ENCODE assay signal across 18 cellular contexts in the genomic region with DNA sequence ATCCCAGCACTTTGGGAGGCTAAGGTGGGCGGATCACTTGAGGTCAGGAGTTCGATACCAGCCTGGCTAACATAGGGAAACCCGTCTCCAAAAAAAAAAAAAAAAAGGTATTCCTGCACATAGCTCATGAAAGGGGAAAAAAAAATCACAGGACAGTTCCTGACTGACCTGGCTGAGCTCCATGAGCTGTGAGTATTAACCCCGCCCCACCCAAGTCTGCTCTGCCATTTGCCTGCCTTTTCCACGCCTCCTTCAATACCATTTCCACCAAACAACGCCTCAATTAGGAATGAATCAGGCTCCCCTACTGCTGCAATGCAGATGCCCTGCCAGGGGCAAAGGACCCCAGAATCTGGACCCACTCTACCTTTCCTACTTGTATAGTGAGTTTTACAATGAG. TPM values are rescaled to one million over a fixed set of nuclear protein-coding genes. Genes with fewer than 3 reads are reported as not detected.
DNase-seq lines count a peak whose midpoint lies in the region; ATAC-seq, FAIRE-seq and TF ChIP-seq lines count a peak whose summit lies in the region.
"Had no signal": no experiment of that assay in that cellular context is flagged by ENCODE, and none has a peak within 500 bp of the region (broad histone marks: within the 10 kb centered on the region; RNA-seq: fewer than 3 reads in every experiment).

No MANE protein-coding gene starts in this region.

- H3K9me1 ChIP-seq in K562 (ENCODE audit: control insufficient read depth, insufficient read depth, low read length) = no peaks in the 10 kb centered on the region

- no peaks in the 10 kb centered on the region for H3K9me3 ChIP-seq in HEK293 (ENCODE audit: control insufficient read depth, insufficient read depth, low read depth, low read length)
- H3K9me3 ChIP-seq in PC-3 (ENCODE audit: low read length) = no peaks in the 10 kb centered on the region
- H3K9me3 ChIP-seq in K562 (replicated peaks; ENCODE audit: control insufficient read depth, insufficient read depth, low read depth, low read length) = no peaks in the 10 kb centered on the region
- H3K9me3 ChIP-seq: SJSA1 had no signal

- H3K27ac ChIP-seq in HEK293 (ENCODE audit: extremely low read depth, low read depth, low read length) = no peak overlapping the region
- no peak overlapping the region for H3K27ac ChIP-seq in PC-3 (ENCODE audit: low read length)
- no peak overlapping the region for H3K27ac ChIP-seq in K562 (ENCODE audit: extremely low read depth, low read depth, low read length)
- H3K27ac ChIP-seq: KMS-11, SJSA1 had no signal

- H3K9me2 ChIP-seq in PC-3 (replicated peaks; ENCODE audit: low read length) = no peaks in the 10 kb centered on the region

- TF ChIP-seq CTCF in HEK293 (tag by site-specific recombination; IDR thresholded peaks at IDR 0.05) (no peak), PC-3 (conservative IDR thresholded peaks at IDR 0.05; ENCODE audit: low read depth, low read length) (no peak), K562 (IDR thresholded peaks at IDR 0.05 in 2 of 3, conservative IDR thresholded peaks at IDR 0.05 in 1 of 3; ENCODE audit: insufficient read depth in 2 of 3, low read depth in 1 of 3, low read length in 3 of 3) (no peak)

- intact Hi-C loops in PC-3 (cut with micrococcal nuclease) (no loop called here), K562 (cut with micrococcal nuclease) (no loop called here), posterior vena cava (cut with DNase I) (no loop called here)

- H3K9ac ChIP-seq in PC-3 (ENCODE audit: low read length) = no peak overlapping the region
- H3K9ac ChIP-seq in K562 (ENCODE audit: insufficient read depth in 1 of 2, low read depth in 2 of 2, low read length in 2 of 2) = peak overlapping the region in 1 of 2 experiments; percentile 4; a peak in 1 of 4 replicates
- H3K9ac ChIP-seq: KMS-11 had no signal

- no peak for TF ChIP-seq POLR2A in K562 (conservative IDR thresholded peaks at IDR 0.05)

- POLR2A ChIA-PET in HEK293 (lab: Yijun Ruan, JAX) = no interaction called here
- POLR2A ChIA-PET in PC-3 (lab: Charles Lee; ENCODE audit: unreplicated experiment) = no interaction called here
- POLR2A ChIA-PET in K562 (lab: Yijun Ruan, JAX) = interaction anchor here (1.1 to 1.2 kb wide), 2 partner anchors 12 to 117 kb away, joined by 3 read pairs; no protein-coding TSS in a partner anchor

- no peaks in the 10 kb centered on the region for H3K27me3 ChIP-seq in PC-3 (ENCODE audit: low read length)
- no peaks in the 10 kb centered on the region for H3K27me3 ChIP-seq in K562 (ENCODE audit: control insufficient read depth in 2 of 2, insufficient read depth in 2 of 2, low read length in 2 of 2)
- H3K27me3 ChIP-seq: SJSA1 had no signal

- H3K36me3 ChIP-seq in HEK293 (ENCODE audit: control insufficient read depth in 2 of 2, insufficient read depth in 1 of 2, low read length in 2 of 2) = no peaks in the 10 kb centered on the region
- no peaks in the 10 kb centered on the region for H3K36me3 ChIP-seq in PC-3 (ENCODE audit: low read depth, low read length)
- H3K36me3 ChIP-seq in K562 (ENCODE audit: control insufficient read depth, insufficient read depth, low read length) = no peaks in the 10 kb centered on the region
- H3K36me3 ChIP-seq: SJSA1 had no signal

- no peak for TF ChIP-seq EP300 in K562 (IDR thresholded peaks at IDR 0.05; ENCODE audit: low read length)

- no TSS peak for BruUV-seq in PC-3 (replicated peaks; lab: Mats Ljungman, UMichigan)
- BruUV-seq in K562 (replicated peaks; lab: Mats Ljungman, UMichigan) = no TSS peak

- CTCF ChIA-PET in HEK293 (lab: Yijun Ruan, JAX) (interaction anchor here (0.6 kb wide), 1 partner anchor 623 kb away, joined by 5 read pairs; no protein-coding TSS in a partner anchor), PC-3 (lab: Charles Lee) (no interaction called here), K562 (lab: Yijun Ruan, JAX; ENCODE audit: low intra/inter-chr PET ratio) (no interaction called here)

- H3K79me2 ChIP-seq in PC-3 (ENCODE audit: low read length) (no peaks in the 10 kb centered on the region), K562 (ENCODE audit: control insufficient read depth, insufficient read depth, low read length) (no peaks in the 10 kb centered on the region)

- H3K4me1 ChIP-seq in HEK293 (ENCODE audit: control insufficient read depth, insufficient read depth, low read length) = no peaks in the 10 kb centered on the region
- H3K4me1 ChIP-seq in PC-3 (ENCODE audit: insufficient read depth, low read length) = no peaks in the 10 kb centered on the region
- peaks cover 2 to 8% of the 10 kb centered on the region in 2 experiments; a peak in 2 of 5 replicates for H3K4me1 ChIP-seq in K562 (replicated peaks in 1 of 2; ENCODE audit: control insufficient read depth in 2 of 2, insufficient read depth in 2 of 2, low read length in 2 of 2)
- H3K4me1 ChIP-seq: SJSA1 had no signal

- H3K4me2 ChIP-seq in PC-3 (ENCODE audit: low read length) = no peak overlapping the region
- no peak overlapping the region for H3K4me2 ChIP-seq in K562 (ENCODE audit: insufficient read depth, low read length)
- H3K4me2 ChIP-seq: KMS-11 had no signal

- TF ChIP-seq RAD21 in K562 (CRISPR knock-in tag; conservative IDR thresholded peaks at IDR 0.05 in 1 of 2, IDR thresholded peaks at IDR 0.05 in 1 of 2) = no peak

- H3K4me3 ChIP-seq in HEK293 (ENCODE audit: low read depth, low read length) (no peak overlapping the region), PC-3 (ENCODE audit: low read length) (no peak overlapping the region), K562 (no peak overlapping the region)
- H3K4me3 ChIP-seq: GM12878, SJSA1 had no signal

- WGBS in K562 (ENCODE audit: insufficient coverage, low coverage, missing lambda C conversion rate) = 35% methylated on average over 6 of the region's 6 CpGs

- ATAC-seq in PC-3 (no peak), K562 (peak; percentile 30), GM19328 (IDR thresholded peaks at IDR 0.05; ENCODE audit: unreplicated experiment) (no peak)
- ATAC-seq: GM12878, Panc1 had no signal

- H3F3A ChIP-seq in PC-3 (ENCODE audit: low read length, unreplicated experiment) = no peaks in the 10 kb centered on the region

- no peaks in the 10 kb centered on the region for H4K20me1 ChIP-seq in PC-3 (ENCODE audit: low read length)
- no peaks in the 10 kb centered on the region for H4K20me1 ChIP-seq in K562 (replicated peaks; ENCODE audit: control insufficient read depth, insufficient read depth, low read length)

- H2AFZ ChIP-seq in PC-3 (ENCODE audit: low read length) (no peak overlapping the region; the same call in 1 of the 2 replicates), K562 (ENCODE audit: low read depth, low read length) (no peak overlapping the region; the same call in 1 of the 2 replicates)

- in situ Hi-C loops in K562 (cut with MboI) = loop anchor here (25.0 kb wide), 1 partner anchor 386 kb away; a partner anchor contains a TSS

- DNase-seq in PC-3 (peak; percentile 18), K562 (ENCODE audit: extremely low read depth in 1 of 4, low spot score in 3 of 4) (peak in 1 of 4 experiments; percentile 13), posterior vena cava (ENCODE audit: low spot score) (peak; percentile 38), NCI-H2029 (lab: John Stamatoyannopoulos, UW) (no peak), germinal center (ENCODE audit: low spot score) (no peak), HTR-8/SVneo (ENCODE audit: insufficient read length, low spot score) (no peak)
- DNase-seq: CD4-positive, CD25-positive, alpha-beta regulatory T cell; DMS79; GOT3; NCI-H1417; NCI-H1694 treated with DMSO at 0.1 percent for 48 hours; NCI-H748 treated with DMSO at 0.1 percent for 48 hours had no signal

- FAIRE-seq in K562 (lab: Jason Lieb, UNC) (no peak), HTR-8/SVneo (lab: Jason Lieb, UNC) (no peak)
- FAIRE-seq: GM12878 had no signal

TF ChIP-seq in HEK293, 187 proteins besides CTCF, POLR2A, EP300 and RAD21:
- TF ChIP-seq ZNF670 (tag by site-specific recombination; IDR thresholded peaks at IDR 0.05; ENCODE audit: low read depth) = no peak
- TF ChIP-seq FEZF1 (tag by site-specific recombination; IDR thresholded peaks at IDR 0.05) = peak; percentile 47

TF ChIP-seq in K562, 482 proteins besides CTCF, POLR2A, EP300 and RAD21:
- TF ChIP-seq, protein P1, sequence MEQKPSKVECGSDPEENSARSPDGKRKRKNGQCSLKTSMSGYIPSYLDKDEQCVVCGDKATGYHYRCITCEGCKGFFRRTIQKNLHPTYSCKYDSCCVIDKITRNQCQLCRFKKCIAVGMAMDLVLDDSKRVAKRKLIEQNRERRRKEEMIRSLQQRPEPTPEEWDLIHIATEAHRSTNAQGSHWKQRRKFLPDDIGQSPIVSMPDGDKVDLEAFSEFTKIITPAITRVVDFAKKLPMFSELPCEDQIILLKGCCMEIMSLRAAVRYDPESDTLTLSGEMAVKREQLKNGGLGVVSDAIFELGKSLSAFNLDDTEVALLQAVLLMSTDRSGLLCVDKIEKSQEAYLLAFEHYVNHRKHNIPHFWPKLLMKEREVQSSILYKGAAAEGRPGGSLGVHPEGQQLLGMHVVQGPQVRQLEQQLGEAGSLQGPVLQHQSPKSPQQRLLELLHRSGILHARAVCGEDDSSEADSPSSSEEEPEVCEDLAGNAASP (IDR thresholded peaks at IDR 0.05) = no peak
- peak; percentile 25 for TF ChIP-seq EGR1 (conservative IDR thresholded peaks at IDR 0.05)

RNA-seq across cellular contexts. Expression of a gene that starts 55.0 kb away (rescaled TPM):
- total RNA-seq in PC-3 (2014; rRNA removed) (249 and 253 TPM in 2 replicates), K562 (2014; rRNA removed) (158 and 178 TPM in 2 replicates), K562 (2014; rRNA removed; fragmentation: Illumina TruSeq; extraction: Trizol) (82.7 and 91.5 TPM in 2 replicates), K562 (2015; rRNA removed; fragmentation: Illumina TruSeq; extraction: Trizol) (136 TPM in 2 replicates), K562 (2021) (159 and 161 TPM in 2 replicates), posterior vena cava (100 to 1,000 TPM in 1 of 2 donors, 10 to 100 TPM in 1; 64.8 to 117 TPM)
- 187 and 270 TPM in 2 replicates for total RNA-seq in K562 (2011; cell fraction: chromatin; rRNA removed; ENCODE audit: low replicate concordance)
- total RNA-seq in K562 (2011; cell fraction: nucleolus; rRNA removed) = 352 and 378 TPM in 2 replicates
- total RNA-seq in K562 (2011; cell fraction: nucleoplasm; rRNA removed) = 244 and 324 TPM in 2 replicates
- polyA plus RNA-seq in K562 (2011; rRNA removed) (146 and 186 TPM in 2 replicates), K562 (2014; fragmentation: Illumina TruSeq; extraction: Trizol) (143 and 175 TPM in 2 replicates), K562 (2014; fragmentation: Nextera tagmentation; extraction: Ambion mirVana) (10 to 100 TPM in 1 of 2 experiments, 1 to 10 TPM in 1; 9.1 to 14.5 TPM), K562 (2014; rRNA removed) (155 and 171 TPM in 2 replicates)
- 107 and 158 TPM in 2 replicates for polyA plus RNA-seq in K562 (2011; cell fraction: cytosol; rRNA removed)
- 149 and 181 TPM in 2 replicates for polyA plus RNA-seq in K562 (2011; cell fraction: nucleus; rRNA removed)
- 137 and 177 TPM in 2 replicates for polyA plus RNA-seq in K562 (2012)
- 147 and 177 TPM in 2 replicates for polyA minus RNA-seq in K562 (2011; rRNA and poly(A)+ RNA removed)
- polyA minus RNA-seq in K562 (2011; cell fraction: cytosol; rRNA and poly(A)+ RNA removed) = 90.9 and 121 TPM in 2 replicates
- polyA minus RNA-seq in K562 (2011; cell fraction: nucleus; rRNA and poly(A)+ RNA removed) = 30.0 and 68.5 TPM in 2 replicates

Comparison
In these comparisons a context has a peak if more than half of its experiments do, and no peak if none do; other contexts are left out.
1. DNase-seq: peak in PC-3 (single experiment) and posterior vena cava (single experiment); none in NCI-H2029 (single experiment), germinal center (single experiment) and HTR-8/SVneo (single experiment).